In the genomic region with DNA sequence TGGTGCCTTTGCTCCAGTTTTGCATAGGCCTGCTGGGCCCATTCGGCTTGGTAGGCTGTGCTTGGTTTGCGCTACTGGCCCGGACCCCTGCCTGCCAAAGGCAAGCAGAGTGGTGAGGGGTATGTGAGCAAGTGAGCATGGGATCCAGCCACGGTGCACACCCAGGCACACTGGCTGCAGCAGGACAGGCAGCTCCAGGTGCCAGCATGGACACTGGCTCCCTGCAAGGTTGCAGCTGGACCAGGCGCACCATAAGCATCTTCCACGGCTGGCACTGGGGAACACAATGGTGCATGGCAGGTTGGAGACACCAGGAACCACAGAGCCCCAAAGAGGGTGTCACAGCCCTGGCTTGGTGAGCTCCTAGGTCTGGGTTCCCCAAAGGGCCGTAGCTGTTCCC, we compare ENCODE assay signal across 22 cellular contexts.
DNase-seq lines count a peak whose midpoint lies in the region; ATAC-seq and TF ChIP-seq lines count a peak whose summit lies in the region.
"Had no signal": no experiment of that assay in that cellular context is flagged by ENCODE, and none has a peak within 500 bp of the region (broad histone marks: within the 10 kb centered on the region; RNA-seq: fewer than 3 reads in every experiment).

No MANE protein-coding gene starts in this region.

- TF ChIP-seq POLR2A in spleen (IDR thresholded peaks at IDR 0.05), result no peak

- no peak overlapping the region for H3K4me3 ChIP-seq in mucosa of descending colon
- H3K4me3 ChIP-seq in spleen, result no peak overlapping the region
- H3K4me3 ChIP-seq: BLaER1 treated with 17β-estradiol and CSF1 and Interleukin-3, amounts not matched to agents 10 nM and 100 nM; GM12878; GM23248 had no signal

- H3K9me3 ChIP-seq in mucosa of descending colon, result peaks cover 3% of the 10 kb centered on the region
- peaks cover 0 to 15% (median 7%) of the 10 kb centered on the region in 8 donors for H3K9me3 ChIP-seq in spleen
- H3K9me3 ChIP-seq: BE2C had no signal

- no peaks in the 10 kb centered on the region for H3K36me3 ChIP-seq in mucosa of descending colon (ENCODE audit: low read depth)
- no peaks in the 10 kb centered on the region for H3K36me3 ChIP-seq in spleen
- H3K36me3 ChIP-seq: BE2C; BLaER1 treated with 17β-estradiol and CSF1 and Interleukin-3, amounts not matched to agents 10 nM and 100 nM had no signal

- no peak for TF ChIP-seq CTCF in mucosa of descending colon (IDR thresholded peaks at IDR 0.05)
- no peak for TF ChIP-seq CTCF in spleen (IDR thresholded peaks at IDR 0.05 in 8 of 11, conservative IDR thresholded peaks at IDR 0.05 in 3 of 11)

- 88 to 95% (median 89%) methylated on average over 5 to 7 of the region's 7 CpGs for WGBS in spleen, 5 donors

- no peak overlapping the region for H3K27ac ChIP-seq in spleen
- H3K27ac ChIP-seq: 22Rv1; BLaER1 treated with 17β-estradiol and CSF1 and Interleukin-3, amounts not matched to agents 10 nM and 100 nM; GM23248 had no signal

- ATAC-seq in mucosa of descending colon (no peak), HG03439 (IDR thresholded peaks at IDR 0.05; ENCODE audit: unreplicated experiment) (no peak)
- ATAC-seq: GM12878, HCT116 had no signal

- no peaks in the 10 kb centered on the region for H3K4me1 ChIP-seq in mucosa of descending colon (ENCODE audit: low read depth)
- no peaks in the 10 kb centered on the region for H3K4me1 ChIP-seq in spleen
- H3K4me1 ChIP-seq: BE2C; BLaER1 treated with 17β-estradiol and CSF1 and Interleukin-3, amounts not matched to agents 10 nM and 100 nM had no signal

- intact Hi-C loops in mucosa of descending colon (cut with DNase I, micrococcal nuclease), result no loop called here
- intact Hi-C loops in spleen (cut with DNase I; ENCODE audit: low total_unique reads), result no loop called here

- peak; percentile 51 for DNase-seq in activated effector memory CD4-positive, alpha-beta T cell treated with anti-CD3 and anti-CD28 coated beads, Interleukin-2, amount 50 U/mL, for 16 hours
- no peak for DNase-seq in activated effector memory CD4-positive, alpha-beta T cell treated with Interleukin-2 at 50 U/mL for 16 hours
- peak in 2 of 3 donors; percentile 12 to 25 for DNase-seq in mucosa of descending colon
- peak; percentile 70 for DNase-seq in spleen
- DNase-seq in pons (ENCODE audit: low spot score), result no peak
- DNase-seq in NCI-H187 treated with DMSO at 0.1 percent for 48 hours (lab: John Stamatoyannopoulos, UW), result no peak
- DNase-seq in hippocampal formation (lab: John Stamatoyannopoulos, UW), result no peak
- DNase-seq: AML-193; BE2C; CD4-positive, alpha-beta T cell; CD8-positive, alpha-beta memory T cell; DMS 273 treated with DMSO at 0.1 percent for 48 hours; DMS79; EL; GDM1; GM23248; H7 had no signal

- H3K27me3 ChIP-seq in spleen (replicated peaks in 1 of 7), result no peaks in the 10 kb centered on the region
- H3K27me3 ChIP-seq: BE2C; BLaER1 treated with 17β-estradiol and CSF1 and Interleukin-3, amounts not matched to agents 10 nM and 100 nM had no signal

Comparison
In these comparisons a context has a peak if more than half of its experiments do, and no peak if none do; other contexts are left out.
1. DNase-seq: peak in activated effector memory CD4-positive, alpha-beta T cell treated with anti-CD3 and anti-CD28 coated beads, Interleukin-2, amount 50 U/mL, for 16 hours (single experiment), mucosa of descending colon (2 of 3) and spleen (single experiment); none in activated effector memory CD4-positive, alpha-beta T cell treated with Interleukin-2 at 50 U/mL for 16 hours (single experiment), pons (single experiment), NCI-H187 treated with DMSO at 0.1 percent for 48 hours (single experiment) and hippocampal formation (0 of 2).